23 cellular contexts compared by ENCODE assay signal in the genomic region with DNA sequence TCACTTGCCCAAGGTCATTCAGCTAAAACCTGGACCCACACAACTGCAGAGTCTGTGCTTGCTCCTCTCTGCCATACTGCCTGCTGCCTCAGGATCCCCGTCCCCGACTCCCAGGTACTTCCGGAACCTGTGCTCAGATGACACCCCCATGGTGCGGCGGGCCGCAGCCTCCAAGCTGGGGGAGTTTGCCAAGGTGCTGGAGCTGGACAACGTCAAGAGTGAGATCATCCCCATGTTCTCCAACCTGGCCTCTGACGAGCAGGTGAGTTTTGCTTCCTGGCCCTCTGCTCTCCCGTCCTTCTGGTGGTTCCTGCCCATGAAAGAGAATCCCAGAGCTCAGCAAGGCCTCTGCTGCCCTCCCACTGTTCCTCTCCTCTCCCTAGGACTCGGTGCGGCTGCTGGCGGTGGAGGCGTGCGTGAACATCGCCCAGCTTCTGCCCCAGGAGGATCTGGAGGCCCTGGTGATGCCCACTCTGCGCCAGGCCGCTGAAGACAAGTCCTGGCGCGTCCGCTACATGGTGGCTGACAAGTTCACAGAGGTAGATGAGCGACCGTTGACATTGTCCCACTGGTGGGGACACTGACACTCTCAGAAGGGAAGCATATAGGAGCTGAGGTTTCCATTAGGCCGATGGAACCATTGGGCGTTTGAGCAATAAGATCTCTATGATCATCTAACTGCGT. TPM values are rescaled to one million over a fixed set of nuclear protein-coding genes. Genes with fewer than 3 reads are reported as not detected.
DNase-seq lines count a peak whose midpoint lies in the region; ATAC-seq and TF ChIP-seq lines count a peak whose summit lies in the region.
"Had no signal": no experiment of that assay in that cellular context is flagged by ENCODE, and none has a peak within 500 bp of the region (broad histone marks: within the 10 kb centered on the region; RNA-seq: fewer than 3 reads in every experiment).

No MANE protein-coding gene starts in this region.

- WGBS in smooth muscle cell (ENCODE audit: low lambda C conversion rate): 97% methylated on average over 25 of the region's 25 CpGs

- H2AFZ ChIP-seq in smooth muscle cell (ENCODE audit: low read depth): no peak overlapping the region

- no peaks in the 10 kb centered on the region for H3K27me3 ChIP-seq in breast epithelium
- H3K27me3 ChIP-seq in smooth muscle cell (ENCODE audit: low read depth): no peaks in the 10 kb centered on the region
- H3K27me3 ChIP-seq: ascending aorta, esophagus squamous epithelium, neutrophil, sigmoid colon, transverse colon had no signal

- H3K4me3 Mint-ChIP-seq in MCF 10A (ENCODE audit: unreplicated experiment): no peak overlapping the region
- H3K4me3 Mint-ChIP-seq in T-helper 17 cell: peak overlapping the region; percentile 45
- no peak overlapping the region for H3K4me3 Mint-ChIP-seq in memory B cell
- H3K4me3 Mint-ChIP-seq in stimulated activated naive CD8-positive, alpha-beta T cell treated with anti-CD3 and anti-CD28 coated beads, Interleukin-15, amount 100 ng/mL, for 72 hours: no peak overlapping the region
- H3K4me3 Mint-ChIP-seq: activated naive CD4-positive, alpha-beta T cell treated with anti-CD3 and anti-CD28 coated beads, Interleukin-2, amount 50 U/mL, for 24 hours had no signal

- no peak overlapping the region for H3K9ac ChIP-seq in smooth muscle cell (ENCODE audit: low read depth)
- H3K9ac ChIP-seq: KMS-11 had no signal

- intact Hi-C loops in MCF 10A (cut with micrococcal nuclease): no loop called here
- intact Hi-C loops in breast epithelium (cut with DNase I; ENCODE audit: low total_unique reads): no loop called here

- TF ChIP-seq CTCF in MCF 10A (IDR thresholded peaks at IDR 0.05; ENCODE audit: unreplicated experiment): no peak
- TF ChIP-seq CTCF in breast epithelium (IDR thresholded peaks at IDR 0.05): no peak
- TF ChIP-seq CTCF in smooth muscle cell (IDR thresholded peaks at IDR 0.05; ENCODE audit: borderline replicate concordance, insufficient read depth, poor library complexity, severe bottlenecking): no peak

- no TSS peak for BruUV-seq in MCF 10A (replicated peaks; lab: Mats Ljungman, UMichigan)

- H3K9me3 Mint-ChIP-seq in MCF 10A (ENCODE audit: unreplicated experiment): no peaks in the 10 kb centered on the region
- H3K9me3 Mint-ChIP-seq in memory B cell: no peaks in the 10 kb centered on the region
- H3K9me3 Mint-ChIP-seq in stimulated activated naive CD8-positive, alpha-beta T cell treated with anti-CD3 and anti-CD28 coated beads, Interleukin-15, amount 100 ng/mL, for 72 hours: no peaks in the 10 kb centered on the region
- H3K9me3 Mint-ChIP-seq: activated naive CD4-positive, alpha-beta T cell treated with anti-CD3 and anti-CD28 coated beads, Interleukin-2, amount 50 U/mL, for 24 hours had no signal

- POLR2A ChIA-PET in MCF 10A (lab: Yijun Ruan, JAX): interaction anchor here (1.0 to 1.5 kb wide), 2 partner anchors 25 to 74 kb away, joined by 3 read pairs; no protein-coding TSS in a partner anchor

- H3K4me1 Mint-ChIP-seq in MCF 10A (ENCODE audit: insufficient read depth, unreplicated experiment): peaks cover 3% of the 10 kb centered on the region
- peaks cover 8% of the 10 kb centered on the region for H3K4me1 Mint-ChIP-seq in T-helper 17 cell
- H3K4me1 Mint-ChIP-seq in memory B cell: peaks cover 10% of the 10 kb centered on the region
- H3K4me1 Mint-ChIP-seq in stimulated activated naive CD8-positive, alpha-beta T cell treated with anti-CD3 and anti-CD28 coated beads, Interleukin-15, amount 100 ng/mL, for 72 hours: no peaks in the 10 kb centered on the region

- ATAC-seq in T-helper 17 cell: no peak
- no peak for ATAC-seq in memory B cell (ENCODE audit: low read depth)
- no peak for ATAC-seq in stimulated activated naive CD8-positive, alpha-beta T cell treated with anti-CD3 and anti-CD28 coated beads, Interleukin-15, amount 100 ng/mL, for 72 hours

- H3K27ac ChIP-seq in breast epithelium (peak overlapping the region in 1 of 2 donors; percentile 7), smooth muscle cell (ENCODE audit: low read depth) (no peak overlapping the region)
- H3K27ac ChIP-seq: ascending aorta, C4-2B, esophagus squamous epithelium, KMS-11, neutrophil, prostate gland, sigmoid colon, transverse colon had no signal

- DNase-seq in MCF 10A (ENCODE audit: unreplicated experiment) (no peak), breast epithelium (ENCODE audit: low spot score in 2 of 2) (no peak), T-helper 17 cell (no peak), memory B cell (ENCODE audit: low spot score in 2 of 2) (no peak), NCI-H510A treated with DMSO at 0.1 percent for 48 hours (lab: John Stamatoyannopoulos, UW) (no peak), smooth muscle cell (lab: John Stamatoyannopoulos, UW; ENCODE audit: unreplicated experiment) (no peak)
- no peak for DNase-seq in stimulated activated naive CD8-positive, alpha-beta T cell treated with anti-CD3 and anti-CD28 coated beads, Interleukin-15, amount 100 ng/mL, for 72 hours
- DNase-seq: activated CD4-positive, alpha-beta T cell treated with anti-CD3 and anti-CD28 coated beads for 1 hour; activated CD8-positive, alpha-beta memory T cell treated with anti-CD3 and anti-CD28 coated beads for 24 hours; activated T-cell treated with anti-CD3 and anti-CD28 coated beads, Interleukin-2, amount 50 U/mL, for 1 hour; central memory CD4-positive, alpha-beta T cell; esophagus squamous epithelium; foreskin melanocyte; NCI-H1436 treated with DMSO at 0.1 percent for 48 hours; NCI-H774; sigmoid colon; transverse colon had no signal

- H3K4me2 ChIP-seq in smooth muscle cell: no peak overlapping the region
- H3K4me2 ChIP-seq: KMS-11 had no signal

- no peaks in the 10 kb centered on the region for H3F3A ChIP-seq in smooth muscle cell (ENCODE audit: low read depth)

- H3K36me3 ChIP-seq in breast epithelium (peaks cover 7% of the 10 kb centered on the region), smooth muscle cell (ENCODE audit: low read depth) (peaks cover 24% of the 10 kb centered on the region)

- H3K27ac Mint-ChIP-seq in MCF 10A (ENCODE audit: low read depth, unreplicated experiment): peak overlapping the region; percentile 23
- H3K27ac Mint-ChIP-seq in T-helper 17 cell: no peak overlapping the region
- peak overlapping the region; percentile 13 for H3K27ac Mint-ChIP-seq in memory B cell
- H3K27ac Mint-ChIP-seq in stimulated activated naive CD8-positive, alpha-beta T cell treated with anti-CD3 and anti-CD28 coated beads, Interleukin-15, amount 100 ng/mL, for 72 hours: peak overlapping the region; percentile 54 to 79

- TF ChIP-seq POLR2A in breast epithelium (IDR thresholded peaks at IDR 0.05): no peak

- H4K20me1 ChIP-seq in smooth muscle cell (ENCODE audit: low read depth): peaks cover 41% of the 10 kb centered on the region

- CTCF ChIA-PET in MCF 10A (lab: Yijun Ruan, JAX): interaction anchor here (0.6 to 0.9 kb wide), 3 partner anchors 9 to 414 kb away, joined by 3 to 5 read pairs (median 3); no protein-coding TSS in a partner anchor

- H3K9me3 ChIP-seq in breast epithelium (no peaks in the 10 kb centered on the region), T-helper 17 cell (ENCODE audit: control insufficient read depth, low read length, poor library complexity, severe bottlenecking) (no peaks in the 10 kb centered on the region), smooth muscle cell (replicated peaks; ENCODE audit: low read depth) (no peaks in the 10 kb centered on the region)
- H3K9me3 ChIP-seq: ascending aorta, esophagus squamous epithelium, neutrophil, prostate gland, sigmoid colon, transverse colon had no signal

- H3K27me3 Mint-ChIP-seq in MCF 10A (ENCODE audit: insufficient read depth, unreplicated experiment) (no peaks in the 10 kb centered on the region), T-helper 17 cell (no peaks in the 10 kb centered on the region), memory B cell (no peaks in the 10 kb centered on the region)
- no peaks in the 10 kb centered on the region for H3K27me3 Mint-ChIP-seq in stimulated activated naive CD8-positive, alpha-beta T cell treated with anti-CD3 and anti-CD28 coated beads, Interleukin-15, amount 100 ng/mL, for 72 hours
- H3K27me3 Mint-ChIP-seq: activated naive CD4-positive, alpha-beta T cell treated with anti-CD3 and anti-CD28 coated beads, Interleukin-2, amount 50 U/mL, for 24 hours had no signal

- H3K4me3 ChIP-seq in breast epithelium (no peak overlapping the region), smooth muscle cell (no peak overlapping the region)
- H3K4me3 ChIP-seq: ascending aorta, esophagus squamous epithelium, prostate gland, sigmoid colon, transverse colon had no signal

- H3K79me2 ChIP-seq in smooth muscle cell (ENCODE audit: low read depth): peaks cover 16% of the 10 kb centered on the region

- H3K4me1 ChIP-seq in breast epithelium (no peaks in the 10 kb centered on the region), smooth muscle cell (ENCODE audit: low read depth) (no peaks in the 10 kb centered on the region)
- H3K4me1 ChIP-seq: esophagus squamous epithelium, prostate gland, transverse colon had no signal

- H3K36me3 Mint-ChIP-seq in MCF 10A (ENCODE audit: insufficient read depth, unreplicated experiment) (peaks cover 92% of the 10 kb centered on the region), T-helper 17 cell (ENCODE audit: low read depth) (peaks cover 13% of the 10 kb centered on the region), memory B cell (peaks cover 39% of the 10 kb centered on the region)

RNA-seq across cellular contexts. Expression of gene PPP2R1A, which starts 22.9 kb away (rescaled TPM):
- total RNA-seq in MCF 10A (2022) (194 and 211 TPM in 2 replicates), breast epithelium (100 to 1,000 TPM; 145 to 198 (median 175) TPM), T-helper 17 cell (100 to 1,000 TPM; 173 to 180 TPM), smooth muscle cell (121 and 160 TPM in 2 replicates)
- 256 and 265 TPM in 2 replicates for polyA plus RNA-seq in smooth muscle cell

RNA-seq across cellular contexts. Expression of gene ZNF836, which starts 41.3 kb away (rescaled TPM):
- total RNA-seq in MCF 10A (2022): 4.3 and 7.7 TPM in 2 replicates
- total RNA-seq in breast epithelium: 10 to 100 TPM; 10.2 to 21.8 (median 16.4) TPM
- 10 to 100 TPM; 18.9 to 21.2 TPM for total RNA-seq in T-helper 17 cell
- total RNA-seq in smooth muscle cell: 5.7 TPM in 2 replicates
- polyA plus RNA-seq in smooth muscle cell: 3.2 and 3.3 TPM in 2 replicates

RNA-seq across cellular contexts. Expression of gene ZNF766, which starts 56.7 kb away (rescaled TPM):
- total RNA-seq in MCF 10A (2022) (11.5 and 16.0 TPM in 2 replicates), breast epithelium (10 to 100 TPM; 10.9 to 21.1 (median 18.4) TPM), T-helper 17 cell (10 to 100 TPM; 31.1 to 36.0 TPM), smooth muscle cell (16.2 and 18.7 TPM in 2 replicates)
- polyA plus RNA-seq in smooth muscle cell: 15.6 and 24.9 TPM in 2 replicates
